In genomic region chr7:130959743-130960207, GRCh38 we compare ENCODE assay signal across 8 cellular contexts.
DNase-seq lines count a peak whose midpoint lies in the region; ATAC-seq and TF ChIP-seq lines count a peak whose summit lies in the region.

No MANE protein-coding gene starts in this region.

- H3K27me3 ChIP-seq in OCI-LY1 (ENCODE audit: insufficient read depth, low read length) (no peaks in the 10 kb centered on the region), breast epithelium (no peaks in the 10 kb centered on the region), esophagus muscularis mucosa (no peaks in the 10 kb centered on the region)

- no peaks in the 10 kb centered on the region for H3K9me2 ChIP-seq in OCI-LY1 (ENCODE audit: low read depth, low read length)

- H3K4me1 ChIP-seq in OCI-LY1 (ENCODE audit: insufficient read depth, low read length, severe bottlenecking), result peaks cover 73% of the 10 kb centered on the region
- H3K4me1 ChIP-seq in breast epithelium, result peaks cover 0 to 10% of the 10 kb centered on the region in 2 donors
- H3K4me1 ChIP-seq in esophagus muscularis mucosa, result peaks cover 50 to 78% (median 70%) of the 10 kb centered on the region in 4 donors

- H2AFZ ChIP-seq in OCI-LY1 (ENCODE audit: low read length), result no peak overlapping the region

- TF ChIP-seq EP300 in esophagus muscularis mucosa (IDR thresholded peaks at IDR 0.05), result no peak

- H3K27ac ChIP-seq in OCI-LY1 (ENCODE audit: low read depth, low read length, poor library complexity, severe bottlenecking) (peak overlapping the region; percentile 70), breast epithelium (peak overlapping the region; percentile 46 to 66), esophagus muscularis mucosa (replicated peaks in 1 of 4) (peak overlapping the region in 1 of 4 donors; percentile 44)

- H3K9ac ChIP-seq in OCI-LY1 (ENCODE audit: low read length), result no peak overlapping the region

- H3K4me2 ChIP-seq in OCI-LY1 (ENCODE audit: low read length), result peak overlapping the region; percentile 43

- WGBS in esophagus muscularis mucosa, result 81% methylated on average over 9 of the region's 9 CpGs

- peaks cover 62% of the 10 kb centered on the region for H3K36me3 ChIP-seq in OCI-LY1 (ENCODE audit: insufficient read depth, low read length)
- no peaks in the 10 kb centered on the region for H3K36me3 ChIP-seq in breast epithelium
- H3K36me3 ChIP-seq in esophagus muscularis mucosa, result peaks cover 0 to 47% (median 22%) of the 10 kb centered on the region in 4 donors

- peaks cover 7% of the 10 kb centered on the region; the same call in 1 of the 2 replicates for H3F3A ChIP-seq in OCI-LY1 (ENCODE audit: insufficient read depth, low read length)

- ATAC-seq in omental fat pad (ENCODE audit: low FRiP score), result peak; percentile 13
- ATAC-seq in GM18520 (IDR thresholded peaks at IDR 0.05; ENCODE audit: unreplicated experiment), result no peak

- H4K20me1 ChIP-seq in OCI-LY1 (ENCODE audit: insufficient read depth, low read length), result no peaks in the 10 kb centered on the region

- intact Hi-C loops in breast epithelium (cut with DNase I; ENCODE audit: low total_unique reads), result no loop called here
- intact Hi-C loops in esophagus muscularis mucosa (cut with DNase I), result no loop called here

- TF ChIP-seq CTCF in OCI-LY1 (IDR thresholded peaks at IDR 0.05; ENCODE audit: low read length), result peak; percentile 91
- TF ChIP-seq CTCF in breast epithelium (IDR thresholded peaks at IDR 0.05), result no peak
- TF ChIP-seq CTCF in omental fat pad (IDR thresholded peaks at IDR 0.05), result no peak
- peak in 1 of 3 experiments; percentile 13 for TF ChIP-seq CTCF in esophagus muscularis mucosa (IDR thresholded peaks at IDR 0.05)

- H3K9me3 ChIP-seq in OCI-LY1 (ENCODE audit: low read length) (no peaks in the 10 kb centered on the region), breast epithelium (no peaks in the 10 kb centered on the region), esophagus muscularis mucosa (no peaks in the 10 kb centered on the region)

- TF ChIP-seq POLR2A in breast epithelium (IDR thresholded peaks at IDR 0.05), result no peak
- TF ChIP-seq POLR2A in esophagus muscularis mucosa (IDR thresholded peaks at IDR 0.05; ENCODE audit: low read depth), result no peak

- H3K79me2 ChIP-seq in OCI-LY1 (ENCODE audit: insufficient read depth, low read length), result peaks cover 28% of the 10 kb centered on the region

- DNase-seq in stimulated activated CD4-positive, alpha-beta T cell treated with anti-CD3 and anti-CD28 coated beads, Interleukin-15, amount 100 ng/mL, for 24 hours, result peak; percentile 67
- DNase-seq in stimulated activated CD4-positive, alpha-beta T cell treated with anti-CD3 and anti-CD28 coated beads, Interleukin-12 subunit alpha, Interleukin-12 subunit beta, amount 100 ng/mL, for 4 hours, result no peak
- DNase-seq in breast epithelium (ENCODE audit: low spot score in 2 of 2), result no peak
- DNase-seq in omental fat pad (ENCODE audit: low spot score), result no peak
- DNase-seq in esophagus muscularis mucosa (ENCODE audit: extremely low spot score), result no peak
- DNase-seq in superior temporal gyrus (ENCODE audit: extremely low spot score), result no peak

- H3K4me3 ChIP-seq in OCI-LY1 (ENCODE audit: low read depth, low read length, poor library complexity, severe bottlenecking) (peak overlapping the region; percentile 23), breast epithelium (no peak overlapping the region), esophagus muscularis mucosa (no peak overlapping the region)
